ENCODE assay signal across 25 cellular contexts in genomic region chr1:31632649-31633048, GRCh38. TPM values are rescaled to one million over a fixed set of nuclear protein-coding genes. Genes with fewer than 3 reads are reported as not detected.
DNase-seq lines count a peak whose midpoint lies in the region; ATAC-seq, FAIRE-seq and TF ChIP-seq lines count a peak whose summit lies in the region.
"Had no signal": no experiment of that assay in that cellular context is flagged by ENCODE, and none has a peak within 500 bp of the region (broad histone marks: within the 10 kb centered on the region; RNA-seq: fewer than 3 reads in every experiment).

No MANE protein-coding gene starts in this region.

- H3K36me3 ChIP-seq in heart right ventricle (peaks cover 0 to 83% (median 32%) of the 10 kb centered on the region in 9 donors), mucosa of descending colon (ENCODE audit: low read depth) (no peaks in the 10 kb centered on the region), thyroid gland (peaks cover 34 to 49% of the 10 kb centered on the region in 2 donors), adrenal gland (replicated peaks in 1 of 2) (peaks cover 0 to 67% of the 10 kb centered on the region in 2 donors)

- H3K27me3 ChIP-seq in heart right ventricle, result no peaks in the 10 kb centered on the region
- H3K27me3 ChIP-seq in right cardiac atrium (ENCODE audit: control insufficient read depth, insufficient read depth), result no peaks in the 10 kb centered on the region
- no peaks in the 10 kb centered on the region for H3K27me3 ChIP-seq in thyroid gland
- H3K27me3 ChIP-seq in adrenal gland, result no peaks in the 10 kb centered on the region
- H3K27me3 ChIP-seq: MG63 had no signal

- H3K4me3 ChIP-seq in heart right ventricle (no peak overlapping the region), right cardiac atrium (ENCODE audit: low read length) (no peak overlapping the region), mucosa of descending colon (no peak overlapping the region), thyroid gland (replicated peaks in 1 of 3) (no peak overlapping the region), adrenal gland (no peak overlapping the region)
- H3K4me3 ChIP-seq: MG63, PC-9 had no signal

- TF ChIP-seq POLR2A in thyroid gland (IDR thresholded peaks at IDR 0.05) (no peak), adrenal gland (IDR thresholded peaks at IDR 0.05) (no peak)

- TF ChIP-seq CTCF in heart right ventricle (IDR thresholded peaks at IDR 0.05) (no peak), mucosa of descending colon (IDR thresholded peaks at IDR 0.05) (no peak), thyroid gland (IDR thresholded peaks at IDR 0.05) (no peak), adrenal gland (IDR thresholded peaks at IDR 0.05) (no peak)

- peak; percentile 69 for FAIRE-seq in GM19239 (lab: Jason Lieb, UNC)

- DNase-seq in heart right ventricle, result no peak
- DNase-seq in right cardiac atrium, result no peak
- no peak for DNase-seq in GM19239 (ENCODE audit: insufficient read length, low spot score)
- peak in 2 of 3 donors; percentile 55 to 58 for DNase-seq in mucosa of descending colon
- DNase-seq in thyroid gland, result no peak
- DNase-seq in adrenal gland, result no peak
- no peak for DNase-seq in GM19240 (ENCODE audit: insufficient read length, low spot score)
- DNase-seq: CD4-positive, alpha-beta T cell; COR-L47; IMR-90; NCI-H1694; NCI-H2029 treated with DMSO at 0.1 percent for 48 hours; NCI-H446 treated with DMSO at 0.1 percent for 48 hours; NCI-H526; NK-92 treated with Interleukin-12 subunit alpha and Interleukin-12 subunit beta, amount 100 ng/mL, for 24 hours; Right ventricle myocardium superior had no signal

- intact Hi-C loops in heart right ventricle (cut with DNase I), result no loop called here
- intact Hi-C loops in right cardiac atrium (cut with DNase I), result no loop called here
- intact Hi-C loops in mucosa of descending colon (cut with DNase I, micrococcal nuclease), result no loop called here
- intact Hi-C loops in thyroid gland (cut with DNase I), result no loop called here
- intact Hi-C loops in adrenal gland (cut with DNase I), result no loop called here

- H3K27ac ChIP-seq in heart right ventricle (peak overlapping the region in 6 of 10 donors; percentile 69 to 95 (median 80)), right cardiac atrium (ENCODE audit: low read length) (no peak overlapping the region), thyroid gland (peak overlapping the region; percentile 11 to 99 (median 98)), adrenal gland (no peak overlapping the region)
- H3K27ac ChIP-seq: PC-9 had no signal

- H3K4me1 ChIP-seq in heart right ventricle, result peaks cover 22 to 98% (median 74%) of the 10 kb centered on the region in 9 donors
- peaks cover 5% of the 10 kb centered on the region for H3K4me1 ChIP-seq in right cardiac atrium (ENCODE audit: control insufficient read depth, insufficient read depth, low read length)
- H3K4me1 ChIP-seq in mucosa of descending colon (ENCODE audit: low read depth), result peaks cover 31% of the 10 kb centered on the region
- peaks cover 53 to 70% of the 10 kb centered on the region in 2 donors for H3K4me1 ChIP-seq in thyroid gland
- peaks cover 10 to 23% of the 10 kb centered on the region in 2 donors for H3K4me1 ChIP-seq in adrenal gland (replicated peaks in 1 of 2)

- H3K9me3 ChIP-seq in heart right ventricle (no peaks in the 10 kb centered on the region), right cardiac atrium (ENCODE audit: control insufficient read depth, low read length) (no peaks in the 10 kb centered on the region), mucosa of descending colon (no peaks in the 10 kb centered on the region), thyroid gland (no peaks in the 10 kb centered on the region), adrenal gland (replicated peaks in 1 of 3) (no peaks in the 10 kb centered on the region)
- H3K9me3 ChIP-seq: MG63 had no signal

- ATAC-seq in heart right ventricle (no peak), right cardiac atrium (no peak), mucosa of descending colon (peak; percentile 89), GM21737 (IDR thresholded peaks at IDR 0.05; ENCODE audit: unreplicated experiment) (no peak)

- 96 to 98% methylated on average over 3 of the region's 3 CpGs for WGBS in heart right ventricle, 2 donors
- WGBS in right cardiac atrium, result 98% methylated on average over 3 of the region's 3 CpGs
- 91 to 93% methylated on average over 3 of the region's 3 CpGs for WGBS in thyroid gland, 2 donors
- 91 to 100% (median 98%) methylated on average over 3 of the region's 3 CpGs for WGBS in adrenal gland, 4 donors

RNA-seq across cellular contexts. Expression of gene PEF1, which starts 12.0 kb away (rescaled TPM):
- total RNA-seq in heart right ventricle (10 to 100 TPM; 35.0 to 47.9 (median 40.0) TPM), right cardiac atrium (10 to 100 TPM; 38.6 to 46.0 (median 42.2) TPM), mucosa of descending colon (10 to 100 TPM; 47.5 to 54.5 (median 52.9) TPM), thyroid gland (100 to 1,000 TPM; 180 to 355 (median 312) TPM), adrenal gland (100 to 1,000 TPM in 2 of 8 donors, 10 to 100 TPM in 6; 71.1 to 132 (median 86.5) TPM)
- polyA plus RNA-seq in heart right ventricle (10 to 100 TPM; 35.4 to 94.3 TPM), right cardiac atrium (47.7 TPM), adrenal gland (10 to 100 TPM; 58.2 to 87.1 (median 68.9) TPM)

RNA-seq across cellular contexts. Expression of gene HCRTR1, which starts 15.2 kb away (rescaled TPM):
- total RNA-seq in heart right ventricle (under 1 TPM in 6 of 10 donors, not detected in 4; 0.17 to 0.92 (median 0.37) TPM), right cardiac atrium (under 1 TPM in 2 of 4 donors, not detected in 2; 0.14 to 0.37 TPM), mucosa of descending colon (not detected), thyroid gland (1 to 10 TPM in 2 of 4 donors, under 1 TPM in 2; 0.40 to 5.6 (median 1.3) TPM), adrenal gland (1 to 10 TPM in 2 of 8 donors, under 1 TPM in 1, not detected in 5; 0.98 to 2.8 (median 1.7) TPM)
- polyA plus RNA-seq in heart right ventricle (1 to 10 TPM in 1 of 2 donors, under 1 TPM in 1; 0.20 to 1.5 TPM), right cardiac atrium (0.18 TPM), adrenal gland (1 to 10 TPM in 1 of 3 donors, under 1 TPM in 2; 0.18 to 3.5 (median 0.67) TPM)
- total RNA-seq: A172; CD4-positive, alpha-beta T cell; Daoy; H4; IMR-90; PC-9; RPMI7951; SK-MEL-5 had no signal
- polyA plus RNA-seq: BJ, IMR-90 had no signal

RNA-seq across cellular contexts. Expression of gene TINAGL1, which starts 56.3 kb away (rescaled TPM):
- total RNA-seq in heart right ventricle (100 to 1,000 TPM; 139 to 336 (median 188) TPM), right cardiac atrium (100 to 1,000 TPM in 3 of 4 donors, 10 to 100 TPM in 1; 94.7 to 141 (median 122) TPM), mucosa of descending colon (100 to 1,000 TPM; 104 to 169 (median 148) TPM), thyroid gland (100 to 1,000 TPM; 157 to 391 (median 227) TPM), adrenal gland (100 to 1,000 TPM in 4 of 8 donors, 10 to 100 TPM in 4; 31.7 to 294 (median 98.6) TPM)
- polyA plus RNA-seq in heart right ventricle (100 to 1,000 TPM; 268 to 332 TPM), right cardiac atrium (186 TPM), adrenal gland (100 to 1,000 TPM in 1 of 3 donors, 10 to 100 TPM in 2; 22.7 to 146 (median 89.5) TPM)
- total RNA-seq: CD4-positive, alpha-beta T cell; SK-MEL-5 had no signal

Comparison
In these comparisons a context has a peak if more than half of its experiments do, and no peak if none do; other contexts are left out.
1. H3K27ac ChIP-seq: peak in heart right ventricle (6 of 10) and thyroid gland (3 of 3); none in right cardiac atrium (single experiment) and adrenal gland (0 of 5).
2. DNase-seq: peak in mucosa of descending colon (2 of 3); none in heart right ventricle (0 of 2), right cardiac atrium (0 of 3), GM19239 (single experiment), thyroid gland (0 of 2), adrenal gland (0 of 7) and GM19240 (single experiment).